In genomic region chr6:33433001-33433559, GRCh38 we compare ENCODE assay signal across 2 cellular contexts.
TF ChIP-seq lines count a peak whose summit lies in the region.

No MANE protein-coding gene starts in this region.

TF ChIP-seq in SK-N-SH, 30 proteins besides CTCF, POLR2A, EP300 and RAD21 (continued from another document):
- TF ChIP-seq IRF3 (IDR thresholded peaks at IDR 0.05; ENCODE audit: low read depth, low read length) (no peak), TEAD4 (IDR thresholded peaks at IDR 0.05; ENCODE audit: borderline replicate concordance, insufficient read depth) (no peak), POLR2AphosphoS5 (IDR thresholded peaks at IDR 0.05; ENCODE audit: low read depth, low read length) (no peak), SMC3 (IDR thresholded peaks at IDR 0.05; ENCODE audit: low read depth, low read length) (no peak), PBX3 (IDR thresholded peaks at IDR 0.05) (no peak), ZBTB33 (IDR thresholded peaks at IDR 0.05; ENCODE audit: borderline replicate concordance, low read depth) (no peak), USF2 (IDR thresholded peaks at IDR 0.05; ENCODE audit: borderline replicate concordance, low read depth, low read length) (no peak), SIN3A (IDR thresholded peaks at IDR 0.05; ENCODE audit: borderline replicate concordance, low read depth, low read length) (no peak), REST (IDR thresholded peaks at IDR 0.05; ENCODE audit: low read depth, low read length) (no peak), TAF1 (IDR thresholded peaks at IDR 0.05; ENCODE audit: borderline replicate concordance, low read depth, low read length) (no peak), RFX5 (IDR thresholded peaks at IDR 0.05; ENCODE audit: low read length) (no peak), FOXJ3 (CRISPR knock-in tag; IDR thresholded peaks at IDR 0.05) (no peak), TCF12 (IDR thresholded peaks at IDR 0.05) (no peak)
TF ChIP-seq in SK-N-SH: peak in this region for 0.

TF ChIP-seq in SK-N-SH treated with all-trans-retinoic acid at 6 μM for 48 hours, 23 proteins besides CTCF, POLR2A, EP300 and RAD21 (continued from another document):
- TF ChIP-seq PATZ1 (CRISPR knock-in tag; IDR thresholded peaks at IDR 0.05; ENCODE audit: borderline replicate concordance) (no peak), ZC3H10 (CRISPR knock-in tag; IDR thresholded peaks at IDR 0.05) (no peak), CSDC2 (CRISPR knock-in tag; IDR thresholded peaks at IDR 0.05) (no peak), CSRNP3 (CRISPR knock-in tag; IDR thresholded peaks at IDR 0.05) (no peak), ZNF565 (CRISPR knock-in tag; conservative IDR thresholded peaks at IDR 0.05; ENCODE audit: low read depth) (no peak), PPARA (CRISPR knock-in tag; IDR thresholded peaks at IDR 0.05; ENCODE audit: borderline replicate concordance) (no peak), TSHZ2 (CRISPR knock-in tag; IDR thresholded peaks at IDR 0.05) (no peak), ZFP3 (CRISPR knock-in tag; IDR thresholded peaks at IDR 0.05) (no peak), ZNF70 (CRISPR knock-in tag; IDR thresholded peaks at IDR 0.05) (no peak), SNAI2 (CRISPR knock-in tag; IDR thresholded peaks at IDR 0.05) (no peak), ARNTL (CRISPR knock-in tag; IDR thresholded peaks at IDR 0.05; ENCODE audit: borderline replicate concordance, low read depth) (no peak)
